ENCODE assay signal across 8 cellular contexts in the genomic region with DNA sequence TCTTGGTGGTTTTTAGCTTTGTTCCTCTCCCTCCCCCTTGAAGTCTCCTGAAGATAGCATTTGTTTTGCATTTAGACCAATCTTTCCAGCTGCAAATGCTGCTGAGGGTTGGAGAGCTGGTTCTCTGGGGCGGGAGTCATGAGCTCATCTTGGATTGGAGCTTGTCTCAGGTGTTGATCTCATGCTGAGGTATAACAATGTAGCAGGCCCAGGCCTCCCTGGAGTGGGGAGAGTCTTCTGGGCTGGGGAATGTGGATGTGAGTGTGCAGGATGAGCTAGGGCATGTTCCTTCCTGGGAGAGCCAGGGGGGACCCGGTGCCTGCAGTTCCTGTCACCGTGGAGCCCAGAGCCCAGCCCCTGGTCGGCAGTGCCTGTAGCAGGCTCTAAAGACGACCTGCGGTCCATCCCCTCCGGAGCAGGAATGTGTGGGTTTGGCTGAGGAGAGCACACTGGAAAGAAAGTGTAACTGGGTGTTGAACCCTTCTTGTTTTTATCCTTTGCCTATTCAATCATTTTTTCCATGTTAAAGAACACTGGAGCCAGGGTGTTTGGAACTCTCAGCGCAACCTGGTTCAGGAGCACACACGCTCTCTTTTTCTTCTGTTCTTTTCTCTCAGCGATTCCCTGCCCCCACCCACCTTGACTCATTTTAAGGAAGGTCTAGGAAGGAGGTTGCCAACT. TPM values are rescaled to one million over a fixed set of nuclear protein-coding genes. Genes with fewer than 3 reads are reported as not detected.
DNase-seq lines count a peak whose midpoint lies in the region; ATAC-seq and TF ChIP-seq lines count a peak whose summit lies in the region.

No MANE protein-coding gene starts in this region.

- intact Hi-C loops in MCF 10A (cut with micrococcal nuclease) (loop anchor here (10.0 kb wide), 1 partner anchor 83 kb away; no protein-coding TSS in a partner anchor), testis (cut with DNase I; ENCODE audit: low total_unique reads) (no loop called here)

- no peak overlapping the region for H3K27ac ChIP-seq in HEK293 (ENCODE audit: extremely low read depth, low read depth, low read length)
- H3K27ac ChIP-seq in testis = peak overlapping the region; percentile 52 to 98

- no peak for ATAC-seq in GM18861 (IDR thresholded peaks at IDR 0.05; ENCODE audit: unreplicated experiment)
- ATAC-seq in activated T-cell treated with anti-CD3 and anti-CD28 coated beads, Interleukin-2, amount 50 U/mL, for 4 hours = no peak
- no peak for ATAC-seq in HG03457 (IDR thresholded peaks at IDR 0.05; ENCODE audit: unreplicated experiment)

- no peaks in the 10 kb centered on the region for H3K27me3 ChIP-seq in testis

- H3K27me3 Mint-ChIP-seq in MCF 10A (ENCODE audit: insufficient read depth, unreplicated experiment) = no peaks in the 10 kb centered on the region
- H3K27me3 Mint-ChIP-seq in activated T-cell treated with anti-CD3 and anti-CD28 coated beads, Interleukin-2, amount 50 U/mL, for 4 hours (ENCODE audit: low read depth) = peaks cover 44% of the 10 kb centered on the region

- CTCF ChIA-PET in HEK293 (lab: Yijun Ruan, JAX) = interaction anchor here (0.6 to 1.8 kb wide), 5 partner anchors 17 to 535 kb away, joined by 3 to 4 read pairs (median 3); no protein-coding TSS in a partner anchor
- CTCF ChIA-PET in MCF 10A (lab: Yijun Ruan, JAX) = interaction anchor here (0.6 to 1.2 kb wide), 3 partner anchors 24 to 267 kb away, joined by 3 read pairs; no protein-coding TSS in a partner anchor

- H3K4me3 ChIP-seq in HEK293 (ENCODE audit: low read depth, low read length) (no peak overlapping the region), testis (no peak overlapping the region)

- H3K9me3 ChIP-seq in HEK293 (ENCODE audit: control insufficient read depth, insufficient read depth, low read depth, low read length) (no peaks in the 10 kb centered on the region), testis (no peaks in the 10 kb centered on the region)

- BruUV-seq in MCF 10A (replicated peaks; lab: Mats Ljungman, UMichigan) = no TSS peak

- POLR2A ChIA-PET in HEK293 (lab: Yijun Ruan, JAX) = no interaction called here
- POLR2A ChIA-PET in MCF 10A (lab: Yijun Ruan, JAX) = interaction anchor here (0.6 to 1.4 kb wide), 2 partner anchors 99 to 1653 kb away, joined by 3 to 4 read pairs; no protein-coding TSS in a partner anchor

- H3K4me1 ChIP-seq in HEK293 (ENCODE audit: control insufficient read depth, insufficient read depth, low read length) (no peaks in the 10 kb centered on the region), testis (peaks cover 48% of the 10 kb centered on the region)

- DNase-seq in MCF 10A (ENCODE audit: unreplicated experiment) = no peak
- peak; percentile 84 for DNase-seq in iPS-NIHi7 (ENCODE audit: extremely low spot score)
- DNase-seq in testis = peak; percentile 28
- no peak for DNase-seq in activated T-cell treated with anti-CD3 and anti-CD28 coated beads, Interleukin-2, amount 50 U/mL, for 4 hours
- DNase-seq in stimulated activated CD4-positive, alpha-beta T cell treated with anti-CD3 and anti-CD28 coated beads, Interleukin-4, amount 100 ng/mL, for 1 hour = no peak

- H3K9me3 Mint-ChIP-seq in MCF 10A (ENCODE audit: unreplicated experiment) = no peaks in the 10 kb centered on the region
- peaks cover 3% of the 10 kb centered on the region for H3K9me3 Mint-ChIP-seq in activated T-cell treated with anti-CD3 and anti-CD28 coated beads, Interleukin-2, amount 50 U/mL, for 4 hours

- no peak overlapping the region for H3K4me3 Mint-ChIP-seq in MCF 10A (ENCODE audit: unreplicated experiment)
- no peak overlapping the region for H3K4me3 Mint-ChIP-seq in activated T-cell treated with anti-CD3 and anti-CD28 coated beads, Interleukin-2, amount 50 U/mL, for 4 hours

- TF ChIP-seq CTCF in HEK293 (tag by site-specific recombination; IDR thresholded peaks at IDR 0.05) (no peak), MCF 10A (IDR thresholded peaks at IDR 0.05; ENCODE audit: unreplicated experiment) (no peak), testis (IDR thresholded peaks at IDR 0.05) (no peak)

- TF ChIP-seq POLR2A in testis (IDR thresholded peaks at IDR 0.05) = no peak

- H3K4me1 Mint-ChIP-seq in MCF 10A (ENCODE audit: insufficient read depth, unreplicated experiment) = peaks cover 22% of the 10 kb centered on the region
- peaks cover 10% of the 10 kb centered on the region for H3K4me1 Mint-ChIP-seq in activated T-cell treated with anti-CD3 and anti-CD28 coated beads, Interleukin-2, amount 50 U/mL, for 4 hours (ENCODE audit: low read depth)

- peaks cover 29% of the 10 kb centered on the region for H3K36me3 Mint-ChIP-seq in MCF 10A (ENCODE audit: insufficient read depth, unreplicated experiment)
- H3K36me3 Mint-ChIP-seq in activated T-cell treated with anti-CD3 and anti-CD28 coated beads, Interleukin-2, amount 50 U/mL, for 4 hours (ENCODE audit: insufficient read depth) = peaks cover 5% of the 10 kb centered on the region

- peaks cover 0 to 26% of the 10 kb centered on the region in 2 experiments; a peak in 2 of 3 replicates for H3K36me3 ChIP-seq in HEK293 (ENCODE audit: control insufficient read depth in 2 of 2, insufficient read depth in 1 of 2, low read length in 2 of 2)
- H3K36me3 ChIP-seq in testis (ENCODE audit: low read depth, missing control alignments) = no peaks in the 10 kb centered on the region

- 47 to 73% methylated on average over 10 of the region's 10 CpGs for WGBS in testis, 2 donors

- H3K27ac Mint-ChIP-seq in MCF 10A (ENCODE audit: low read depth, unreplicated experiment) = peak overlapping the region; percentile 3

TF ChIP-seq in HEK293, 187 proteins besides CTCF, POLR2A, EP300 and RAD21:
- TF ChIP-seq ZNF555 (tag by site-specific recombination; conservative IDR thresholded peaks at IDR 0.05) = no peak
- TF ChIP-seq PRDM1 (tag by site-specific recombination; IDR thresholded peaks at IDR 0.05) = no peak
- TF ChIP-seq GLIS1 (tag by site-specific recombination; IDR thresholded peaks at IDR 0.05) = peak; percentile 21; the same call in 1 of the 2 replicates
- 0 out of 2 replicates have a peak, but pooled peaks have one; percentile 15 for TF ChIP-seq ZIC2 (tag by site-specific recombination; IDR thresholded peaks at IDR 0.05)

RNA-seq across cellular contexts. Expression of a gene that starts 2.7 kb away (rescaled TPM):
- 64.1 and 67.6 TPM in 2 replicates for total RNA-seq in MCF 10A (2022)
- total RNA-seq in testis = 100 to 1,000 TPM; 122 to 131 TPM
- polyA plus RNA-seq in testis (ENCODE audit: insufficient read depth, low read depth, low replicate concordance) = 64.0 TPM
- 1 to 10 TPM; 4.3 to 6.1 (median 5.6) TPM for total RNA-seq in activated T-cell treated with anti-CD3 and anti-CD28 coated beads, Interleukin-2, amount 50 U/mL, for 4 hours

Comparison
In these comparisons a context has a peak if more than half of its experiments do, and no peak if none do; other contexts are left out.
1. DNase-seq: peak in iPS-NIHi7 (single experiment) and testis (single experiment); none in MCF 10A (single experiment), activated T-cell treated with anti-CD3 and anti-CD28 coated beads, Interleukin-2, amount 50 U/mL, for 4 hours (single experiment) and stimulated activated CD4-positive, alpha-beta T cell treated with anti-CD3 and anti-CD28 coated beads, Interleukin-4, amount 100 ng/mL, for 1 hour (single experiment).